In the genomic region with DNA sequence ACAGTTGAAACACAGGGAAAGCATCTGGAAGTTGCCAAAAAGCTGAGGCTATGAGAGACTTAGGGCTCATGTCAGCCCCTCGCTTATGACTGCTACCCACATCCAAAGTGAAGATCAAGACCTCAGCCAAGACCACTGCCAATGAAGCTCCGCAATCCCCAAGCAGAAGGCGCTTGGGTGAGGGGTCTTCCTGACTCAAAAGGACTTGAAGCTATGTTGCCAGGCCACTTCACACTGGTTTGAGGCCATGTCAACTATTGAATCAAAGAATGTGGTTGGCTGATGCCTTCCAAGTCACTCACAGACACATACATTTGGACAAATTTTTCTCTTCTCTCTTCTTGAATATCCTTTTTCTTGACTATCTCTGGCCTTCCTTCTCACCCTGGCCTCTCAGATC, we compare ENCODE assay signal across 20 cellular contexts. TPM values are rescaled to one million over a fixed set of nuclear protein-coding genes. Genes with fewer than 3 reads are reported as not detected.
"Had no signal": no experiment of that assay in that cellular context is flagged by ENCODE, and none has a peak within 500 bp of the region (broad histone marks: within the 10 kb centered on the region; RNA-seq: fewer than 3 reads in every experiment).

No MANE protein-coding gene starts in this region.

- H3K4me1 ChIP-seq: ascending aorta, breast epithelium, gastrocnemius medialis, right atrium auricular region, suprapubic skin had no signal

- H3K27me3 Mint-ChIP-seq: dendritic cell treated with granulocyte-macrophage colony-stimulating factor and Interleukin-4, amounts not matched to agents 40 ng/mL and 50 ng/mL, for 4 days; effector memory CD8-positive, alpha-beta T cell had no signal

- H3K4me1 Mint-ChIP-seq: immature natural killer cell, nephron had no signal

- ATAC-seq: effector memory CD8-positive, alpha-beta T cell; gastrocnemius medialis; heart left ventricle had no signal

- H3K4me3 Mint-ChIP-seq: dendritic cell treated with granulocyte-macrophage colony-stimulating factor and Interleukin-4, amounts not matched to agents 40 ng/mL and 50 ng/mL, for 4 days; immature natural killer cell; nephron; type B pancreatic cell had no signal

- H3K27ac ChIP-seq: ascending aorta, breast epithelium, epithelial cell of prostate, gastrocnemius medialis, heart left ventricle, right atrium auricular region, suprapubic skin, WERI-Rb-1 had no signal

- DNase-seq: effector memory CD8-positive, alpha-beta T cell; gastrocnemius medialis; heart left ventricle; immature natural killer cell; mesenchymal stem cell; nucleus accumbens; stimulated activated CD4-positive, alpha-beta T cell treated with anti-CD3 and anti-CD28 coated beads, Interleukin-15, amount 100 ng/mL, for 24 hours; stimulated activated CD4-positive, alpha-beta T cell treated with anti-CD3 and anti-CD28 coated beads, Interleukin-4, amount 100 ng/mL, for 24 hours; stimulated activated naive CD4-positive, alpha-beta T cell treated with Interleukin-2 at 50 U/mL for 16 hours; WERI-Rb-1 had no signal

- H3K36me3 Mint-ChIP-seq: immature natural killer cell, type B pancreatic cell had no signal

- H3K27me3 ChIP-seq: ascending aorta, breast epithelium, gastrocnemius medialis, heart left ventricle, right atrium auricular region, suprapubic skin had no signal

- H3K9me3 ChIP-seq: ascending aorta, breast epithelium, gastrocnemius medialis, heart left ventricle, right atrium auricular region, suprapubic skin had no signal

- H3K9me3 Mint-ChIP-seq: dendritic cell treated with granulocyte-macrophage colony-stimulating factor and Interleukin-4, amounts not matched to agents 40 ng/mL and 50 ng/mL, for 4 days; effector memory CD8-positive, alpha-beta T cell; immature natural killer cell; type B pancreatic cell had no signal

- H3K4me3 ChIP-seq: ascending aorta, breast epithelium, gastrocnemius medialis, heart left ventricle, right atrium auricular region, suprapubic skin had no signal

- H3K27ac Mint-ChIP-seq: dendritic cell treated with granulocyte-macrophage colony-stimulating factor and Interleukin-4, amounts not matched to agents 40 ng/mL and 50 ng/mL, for 4 days; nephron; type B pancreatic cell had no signal

- H3K36me3 ChIP-seq: ascending aorta, breast epithelium, gastrocnemius medialis, heart left ventricle, right atrium auricular region, suprapubic skin, WERI-Rb-1 had no signal

RNA-seq across cellular contexts. Expression of gene CCR4, which starts 0.9 kb away (rescaled TPM):
- total RNA-seq: cerebellum, skeletal muscle tissue had no signal
